In the genomic region with DNA sequence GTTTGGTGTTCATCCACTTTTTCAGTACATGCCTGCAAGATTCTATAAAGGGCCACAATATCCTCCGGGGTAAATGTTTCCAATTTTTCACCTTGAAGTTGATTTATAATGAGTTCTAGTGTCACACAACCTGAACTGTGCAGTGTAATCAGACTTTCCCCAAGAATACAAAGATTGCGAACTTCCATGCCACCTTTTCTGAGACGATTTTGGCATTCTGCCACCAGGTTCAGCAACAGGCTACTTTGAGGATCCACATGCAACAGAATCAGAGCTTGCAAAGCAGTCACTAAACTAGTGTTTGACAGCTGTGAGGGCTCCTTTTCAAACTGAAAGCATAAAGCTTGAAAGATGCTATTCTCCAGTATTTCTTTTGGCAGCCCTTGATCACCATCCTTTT, we compare ENCODE assay signal across 14 cellular contexts. TPM values are rescaled to one million over a fixed set of nuclear protein-coding genes. Genes with fewer than 3 reads are reported as not detected.
DNase-seq lines count a peak whose midpoint lies in the region; ATAC-seq, FAIRE-seq and TF ChIP-seq lines count a peak whose summit lies in the region.
"Had no signal": no experiment of that assay in that cellular context is flagged by ENCODE, and none has a peak within 500 bp of the region (broad histone marks: within the 10 kb centered on the region; RNA-seq: fewer than 3 reads in every experiment).

No MANE protein-coding gene starts in this region.

- TF ChIP-seq EP300 in A549 (IDR thresholded peaks at IDR 0.05): no peak

- peaks cover 18 to 44% (median 31%) of the 10 kb centered on the region in 11 experiments; a peak in 21 of 22 replicates for H4K20me1 ChIP-seq in BLaER1 treated with 17β-estradiol and CSF1 and Interleukin-3, amounts not matched to agents 10 nM and 100 nM
- H4K20me1 ChIP-seq in PC-9 (ENCODE audit: insufficient read depth) (peaks cover 23% of the 10 kb centered on the region), fibroblast of lung (ENCODE audit: control insufficient read depth, extremely low read depth, insufficient read depth, low read length) (no peaks in the 10 kb centered on the region)

- FAIRE-seq in A549 (lab: Jason Lieb, UNC): no peak

- no peaks in the 10 kb centered on the region for H3K27me3 ChIP-seq in BLaER1 treated with 17β-estradiol and CSF1 and Interleukin-3, amounts not matched to agents 10 nM and 100 nM
- H3K27me3 ChIP-seq in PC-9 (ENCODE audit: insufficient read depth, low read depth) (no peaks in the 10 kb centered on the region), fibroblast of lung (ENCODE audit: control insufficient read depth, insufficient read depth, low read length) (no peaks in the 10 kb centered on the region)

- POLR2A ChIA-PET in A549 (lab: Yijun Ruan, JAX) (no interaction called here), PC-9 (lab: Charles Lee; ENCODE audit: unreplicated experiment) (interaction anchor here (0.5 kb wide), 1 partner anchor 9 kb away, joined by 6 read pairs; no protein-coding TSS in a partner anchor)

- no peak for TF ChIP-seq RAD21 in A549 (conservative IDR thresholded peaks at IDR 0.05 in 1 of 2, IDR thresholded peaks at IDR 0.05 in 1 of 2)

- no peak overlapping the region for H3K27ac ChIP-seq in A549
- H3K27ac ChIP-seq in BLaER1 treated with 17β-estradiol and CSF1 and Interleukin-3, amounts not matched to agents 10 nM and 100 nM: no peak overlapping the region
- no peak overlapping the region for H3K27ac ChIP-seq in PC-9
- H3K27ac ChIP-seq in fibroblast of lung (ENCODE audit: insufficient read depth, low read length): no peak overlapping the region

- H3K4me2 ChIP-seq in A549 (peak overlapping the region; percentile 89), PC-9 (peak overlapping the region; percentile 95), fibroblast of lung (ENCODE audit: extremely low read depth, insufficient read depth, low read length) (peak overlapping the region; percentile 96)
- peak overlapping the region; percentile 80 to 93 (median 89) for H3K4me2 ChIP-seq in BLaER1 treated with 17β-estradiol and CSF1 and Interleukin-3, amounts not matched to agents 10 nM and 100 nM

- H3K4me1 ChIP-seq in A549 (peaks cover 20% of the 10 kb centered on the region), PC-9 (replicated peaks; ENCODE audit: insufficient read depth) (peaks cover 15% of the 10 kb centered on the region), fibroblast of lung (ENCODE audit: control insufficient read depth, extremely low read depth, insufficient read depth, low read length) (peaks cover 2% of the 10 kb centered on the region)
- peaks cover 32 to 55% (median 48%) of the 10 kb centered on the region in 10 experiments for H3K4me1 ChIP-seq in BLaER1 treated with 17β-estradiol and CSF1 and Interleukin-3, amounts not matched to agents 10 nM and 100 nM

- H3K79me2 ChIP-seq in PC-9 (ENCODE audit: low read depth): peaks cover 59% of the 10 kb centered on the region
- peaks cover 47% of the 10 kb centered on the region for H3K79me2 ChIP-seq in fibroblast of lung (ENCODE audit: control insufficient read depth, insufficient read depth, low read length)

- intact Hi-C loops in PC-9 (cut with micrococcal nuclease; ENCODE audit: unreplicated experiment): loop anchor here (10.0 kb wide), 1 partner anchor 1232 kb away; the partner anchor contains the start of genes NSUN2 and SRD5A1

- H3K9ac ChIP-seq in BLaER1 treated with 17β-estradiol and CSF1 and Interleukin-3, amounts not matched to agents 10 nM and 100 nM: peak overlapping the region in 2 of 11 experiments; percentile 27 to 92; a peak in 2 of 22 replicates
- H3K9ac ChIP-seq in fibroblast of lung (ENCODE audit: insufficient read depth, low read length): no peak overlapping the region

- H2AFZ ChIP-seq in PC-9 (no peak overlapping the region), fibroblast of lung (ENCODE audit: low read length) (no peak overlapping the region)

- DNase-seq in A549 (ENCODE audit: low read depth in 1 of 2, low spot score in 1 of 2) (no peak), PC-9 (no peak), fibroblast of lung (ENCODE audit: low read depth in 2 of 2) (no peak), epidermal melanocyte (ENCODE audit: insufficient read length, low spot score) (no peak), NCI-H82 (lab: John Stamatoyannopoulos, UW) (no peak)
- DNase-seq in stimulated activated CD4-positive, alpha-beta T cell treated with anti-CD3 and anti-CD28 coated beads, Interleukin-2, amount 100 ng/mL, for 24 hours: no peak
- DNase-seq: activated B cell treated with CpG ODN at 0.5 μM for 24 hours, COR-L47, MV-4-11, SIG-M5 had no signal

- H3K4me3 ChIP-seq in A549 (no peak overlapping the region), PC-9 (no peak overlapping the region; the same call in 1 of the 2 replicates), fibroblast of lung (replicated peaks in 1 of 4; ENCODE audit: control extremely low read depth in 1 of 4, insufficient read depth in 1 of 4, low read depth in 3 of 4, low read length in 4 of 4) (no peak overlapping the region)
- peak overlapping the region in 1 of 10 experiments; percentile 91; a peak in 4 of 20 replicates for H3K4me3 ChIP-seq in BLaER1 treated with 17β-estradiol and CSF1 and Interleukin-3, amounts not matched to agents 10 nM and 100 nM

- no TSS peak for BruUV-seq in PC-9 (replicated peaks; lab: Mats Ljungman, UMichigan)

- no peaks in the 10 kb centered on the region for H3K9me3 ChIP-seq in A549
- no peaks in the 10 kb centered on the region for H3K9me3 ChIP-seq in BLaER1 treated with 17β-estradiol and CSF1 and Interleukin-3, amounts not matched to agents 10 nM and 100 nM (replicated peaks in 1 of 11)
- no peaks in the 10 kb centered on the region for H3K9me3 ChIP-seq in PC-9 (ENCODE audit: insufficient read depth, low read depth)
- H3K9me3 ChIP-seq in fibroblast of lung (ENCODE audit: control insufficient read depth, insufficient read depth, low read depth, low read length): no peaks in the 10 kb centered on the region

- no peak for TF ChIP-seq POLR2A in A549 (IDR thresholded peaks at IDR 0.05; ENCODE audit: low read length)

- TF ChIP-seq CTCF in A549 (IDR thresholded peaks at IDR 0.05) (no peak), PC-9 (conservative IDR thresholded peaks at IDR 0.05) (no peak), fibroblast of lung (conservative IDR thresholded peaks at IDR 0.05 in 1 of 2, IDR thresholded peaks at IDR 0.05 in 1 of 2; ENCODE audit: low read depth in 1 of 2, low read length in 2 of 2) (no peak)

- ATAC-seq in A549: no peak
- ATAC-seq: sciatic nerve had no signal

- CTCF ChIA-PET in A549 (lab: Yijun Ruan, JAX): interaction anchor here (1.1 to 2.6 kb wide), 3 partner anchors 17 to 51 kb away, joined by 4 to 8 read pairs (median 6); no protein-coding TSS in a partner anchor
- CTCF ChIA-PET in PC-9 (lab: Charles Lee): no interaction called here

- H3K36me3 ChIP-seq in BLaER1 treated with 17β-estradiol and CSF1 and Interleukin-3, amounts not matched to agents 10 nM and 100 nM: peaks cover 28 to 67% (median 56%) of the 10 kb centered on the region in 11 experiments
- peaks cover 6% of the 10 kb centered on the region; the same call in 1 of the 2 replicates for H3K36me3 ChIP-seq in PC-9 (ENCODE audit: low read depth)
- peaks cover 1% of the 10 kb centered on the region for H3K36me3 ChIP-seq in fibroblast of lung (ENCODE audit: control insufficient read depth, insufficient read depth, low read length)

- no peaks in the 10 kb centered on the region for H3F3A ChIP-seq in PC-9 (ENCODE audit: insufficient read depth, low read depth)

- H3K9me2 ChIP-seq in PC-9 (ENCODE audit: insufficient read depth): no peaks in the 10 kb centered on the region

- 67% methylated on average over 3 of the region's 3 CpGs for whole genome bisulfite sequencing in A549 (ENCODE audit: missing lambda C conversion rate)

TF ChIP-seq in A549, 52 proteins besides CTCF, POLR2A, EP300 and RAD21 (continues in another document):
- TF ChIP-seq FOSL2 (IDR thresholded peaks at IDR 0.05) (no peak), FOSL2 (CRISPR knock-in tag; IDR thresholded peaks at IDR 0.05) (no peak), HOXB13 (CRISPR knock-in tag; IDR thresholded peaks at IDR 0.05; ENCODE audit: low read depth) (no peak)

RNA-seq across cellular contexts. Expression of gene FASTKD3, which starts 1.6 kb away (rescaled TPM):
- polyA plus RNA-seq in A549 (2011; rRNA removed) (17.2 and 24.8 TPM in 2 replicates), A549 (2017; fragmentation: RNase III; extraction: RNeasy Plus Mini Kit Qiagen cat#74134 plus additional on column Dnase treatment) (19.5 to 20.4 TPM (median 19.5 TPM) in 3 replicates), fibroblast of lung (16.8 and 19.0 TPM in 2 replicates)
- 6.9 and 7.3 TPM in 2 replicates for polyA plus RNA-seq in A549 (2012; cell fraction: cytosol; rRNA removed)
- 4.2 and 5.5 TPM in 2 replicates for polyA plus RNA-seq in A549 (2012; cell fraction: nucleus; rRNA removed)
- 6.8 and 7.7 TPM in 2 replicates for polyA minus RNA-seq in A549 (2011; rRNA and poly(A)+ RNA removed)
- total RNA-seq in PC-9 (2021) (17.6 and 20.6 TPM in 2 replicates), fibroblast of lung (10.8 and 12.7 TPM in 2 replicates)
- polyA plus RNA-seq in fibroblast of lung (2012): 7.9 and 8.9 TPM in 2 replicates
- 3.6 and 5.5 TPM in 2 replicates for polyA minus RNA-seq in fibroblast of lung (ENCODE audit: low replicate concordance)

RNA-seq across cellular contexts. Expression of gene MTRR, which starts 1.7 kb away (rescaled TPM):
- polyA plus RNA-seq in A549 (2011; rRNA removed) (86.3 and 110 TPM in 2 replicates), A549 (2017; fragmentation: RNase III; extraction: RNeasy Plus Mini Kit Qiagen cat#74134 plus additional on column Dnase treatment) (40.0 to 47.5 TPM (median 44.1 TPM) in 3 replicates), fibroblast of lung (40.5 and 45.1 TPM in 2 replicates)
- 36.4 and 42.8 TPM in 2 replicates for polyA plus RNA-seq in A549 (2012; cell fraction: cytosol; rRNA removed)
- 29.7 and 44.5 TPM in 2 replicates for polyA plus RNA-seq in A549 (2012; cell fraction: nucleus; rRNA removed)
- 116 and 140 TPM in 2 replicates for polyA minus RNA-seq in A549 (2011; rRNA and poly(A)+ RNA removed)
- total RNA-seq in PC-9 (2021) (71.5 and 72.6 TPM in 2 replicates), fibroblast of lung (19.0 and 21.1 TPM in 2 replicates)
- 22.6 and 23.7 TPM in 2 replicates for polyA plus RNA-seq in fibroblast of lung (2012)
- 32.2 and 50.2 TPM in 2 replicates for polyA minus RNA-seq in fibroblast of lung (ENCODE audit: low replicate concordance)

RNA-seq across cellular contexts. Expression of gene CFAP90, which starts 16.3 kb away (rescaled TPM):
- 0.25 and 0.36 TPM in 2 replicates for polyA plus RNA-seq in A549 (2011; rRNA removed)
- polyA plus RNA-seq in A549 (2012; cell fraction: cytosol; rRNA removed): 0.21 and 0.41 TPM in 2 replicates
- polyA plus RNA-seq in A549 (2012; cell fraction: nucleus; rRNA removed): 0.16 and 0.29 TPM in 2 replicates
- polyA plus RNA-seq in A549 (2017; fragmentation: RNase III; extraction: RNeasy Plus Mini Kit Qiagen cat#74134 plus additional on column Dnase treatment): 0.17 to 0.28 TPM (median 0.28 TPM) in 3 replicates
- 0.33 TPM in 1 of 2 replicates, not detected in the other for polyA minus RNA-seq in A549 (2011; rRNA and poly(A)+ RNA removed)
- total RNA-seq in PC-9 (2021): not detected in 2 replicates
- 0.26 TPM in 1 of 2 replicates, not detected in the other for total RNA-seq in fibroblast of lung
- not detected in 2 replicates for polyA plus RNA-seq in fibroblast of lung
- polyA plus RNA-seq in fibroblast of lung (2012): not detected in 2 replicates
- not detected in 2 replicates for polyA minus RNA-seq in fibroblast of lung (ENCODE audit: low replicate concordance)
- total RNA-seq: activated B cell treated with CpG ODN at 0.5 μM for 24 hours, mononuclear cell, NCI-H460 had no signal
